In the genomic region with DNA sequence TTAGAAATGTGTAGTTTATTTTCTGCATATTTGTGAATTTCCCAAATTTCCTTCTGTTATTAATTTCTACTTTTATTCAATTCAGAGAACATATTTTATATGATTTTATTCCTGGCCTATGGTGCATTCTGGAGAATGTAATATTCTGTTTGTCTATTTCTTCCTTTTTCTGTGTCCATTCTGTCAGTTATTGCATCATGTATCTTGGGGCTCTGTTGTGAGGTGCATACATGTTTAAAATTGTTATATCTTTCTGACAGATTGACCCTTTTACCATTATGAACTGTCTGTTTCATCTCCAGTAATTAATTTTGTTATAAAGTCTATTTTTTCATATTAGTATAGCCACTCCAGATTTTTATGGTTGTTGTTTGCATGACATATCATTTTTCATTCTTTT, we compare ENCODE assay signal across 34 cellular contexts.
"Had no signal": no experiment of that assay in that cellular context is flagged by ENCODE, and none has a peak within 500 bp of the region (broad histone marks: within the 10 kb centered on the region; RNA-seq: fewer than 3 reads in every experiment).

No MANE protein-coding gene starts in this region.

- H3K27me3 ChIP-seq: MG63 had no signal

- H3K4me3 ChIP-seq: MG63 had no signal

- H3K36me3 ChIP-seq: MG63 had no signal

- DNase-seq: Kasumi-1, MG63, MM.1S, MV-4-11, NCI-H1048, NCI-H1092, NCI-H1092 treated with DMSO at 0.1 percent for 48 hours, NCI-H1105, NCI-H1105 treated with DMSO at 0.1 percent for 48 hours, NCI-H1417, NCI-H1417 treated with DMSO at 0.1 percent for 48 hours, NCI-H1436, NCI-H1436 treated with DMSO at 0.1 percent for 48 hours, NCI-H146, NCI-H1694, NCI-H1694 treated with DMSO at 0.1 percent for 48 hours, NCI-H187, NCI-H187 treated with DMSO at 0.1 percent for 48 hours, NCI-H1930, NCI-H2029, NCI-H2029 treated with DMSO at 0.1 percent for 48 hours, NCI-H2081 treated with DMSO at 0.1 percent for 48 hours, NCI-H2107, NCI-H2171, NCI-H2171 treated with DMSO at 0.1 percent for 48 hours, NCI-H2227 treated with DMSO at 0.1 percent for 48 hours, NCI-H226, NCI-H345, NCI-H446, NCI-H446 treated with DMSO at 0.1 percent for 48 hours, NCI-H510A, NCI-H510A treated with DMSO at 0.1 percent for 48 hours, NCI-H524, NCI-H524 treated with DMSO at 0.1 percent for 48 hours had no signal

- H3K9me3 ChIP-seq: MG63 had no signal
